1 cellular context compared by ENCODE assay signal in genomic region chr22:29093030-29093429, GRCh38.
TF ChIP-seq lines count a peak whose summit lies in the region.

No MANE protein-coding gene starts in this region.

TF ChIP-seq in SK-N-SH, 30 proteins besides CTCF, POLR2A, EP300 and RAD21 (continued from another document):
- TF ChIP-seq, protein P1, sequence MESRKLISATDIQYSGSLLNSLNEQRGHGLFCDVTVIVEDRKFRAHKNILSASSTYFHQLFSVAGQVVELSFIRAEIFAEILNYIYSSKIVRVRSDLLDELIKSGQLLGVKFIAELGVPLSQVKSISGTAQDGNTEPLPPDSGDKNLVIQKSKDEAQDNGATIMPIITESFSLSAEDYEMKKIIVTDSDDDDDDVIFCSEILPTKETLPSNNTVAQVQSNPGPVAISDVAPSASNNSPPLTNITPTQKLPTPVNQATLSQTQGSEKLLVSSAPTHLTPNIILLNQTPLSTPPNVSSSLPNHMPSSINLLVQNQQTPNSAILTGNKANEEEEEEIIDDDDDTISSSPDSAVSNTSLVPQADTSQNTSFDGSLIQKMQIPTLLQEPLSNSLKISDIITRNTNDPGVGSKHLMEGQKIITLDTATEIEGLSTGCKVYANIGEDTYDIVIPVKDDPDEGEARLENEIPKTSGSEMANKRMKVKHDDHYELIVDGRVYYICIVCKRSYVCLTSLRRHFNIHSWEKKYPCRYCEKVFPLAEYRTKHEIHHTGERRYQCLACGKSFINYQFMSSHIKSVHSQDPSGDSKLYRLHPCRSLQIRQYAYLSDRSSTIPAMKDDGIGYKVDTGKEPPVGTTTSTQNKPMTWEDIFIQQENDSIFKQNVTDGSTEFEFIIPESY (IDR thresholded peaks at IDR 0.05; ENCODE audit: borderline replicate concordance, low read depth): no peak
- TF ChIP-seq RFX5 (IDR thresholded peaks at IDR 0.05; ENCODE audit: low read length) (no peak), GABPA (IDR thresholded peaks at IDR 0.05; ENCODE audit: low read depth) (no peak), FOSL2 (IDR thresholded peaks at IDR 0.05; ENCODE audit: borderline replicate concordance, low read depth) (no peak), YY1 (IDR thresholded peaks at IDR 0.05; ENCODE audit: low read depth) (no peak), FOXM1 (IDR thresholded peaks at IDR 0.05; ENCODE audit: low read depth) (no peak), MXI1 (IDR thresholded peaks at IDR 0.05; ENCODE audit: low read depth, low read length) (no peak), JUND (IDR thresholded peaks at IDR 0.05) (no peak), MEF2A (IDR thresholded peaks at IDR 0.05; ENCODE audit: borderline replicate concordance, low read depth) (no peak)
